15 cellular contexts compared by ENCODE assay signal in the genomic region with DNA sequence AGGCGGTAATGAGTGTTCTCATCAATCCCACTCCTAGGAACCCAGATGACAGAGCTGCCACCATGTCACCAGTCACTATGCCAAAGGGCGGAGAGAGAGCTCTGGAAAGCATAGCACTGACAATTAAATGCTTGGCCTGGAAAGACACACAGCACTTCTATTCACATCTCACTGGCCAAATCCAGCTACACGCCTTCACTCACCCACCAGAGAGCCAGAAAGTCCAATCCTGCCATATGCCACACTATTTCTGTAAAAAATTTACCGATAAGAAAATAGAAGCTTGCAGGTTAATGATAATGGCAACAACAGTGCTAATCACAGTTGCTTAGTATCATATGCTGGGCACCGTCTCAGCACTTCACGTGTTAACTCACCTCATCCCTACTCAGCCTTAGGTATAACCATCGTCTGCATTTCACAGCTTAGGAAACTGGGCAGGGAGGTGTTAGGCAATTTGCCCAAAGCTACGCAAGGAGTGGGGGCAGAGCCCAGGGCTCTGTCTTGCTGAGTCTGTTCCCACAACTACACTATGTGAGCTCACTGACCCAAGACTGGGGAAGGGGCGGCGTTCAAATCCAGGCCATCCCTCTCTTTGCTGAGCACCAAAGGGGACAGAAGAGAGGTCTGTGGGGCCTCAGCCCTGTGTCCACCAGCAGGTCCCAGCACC. TPM values are rescaled to one million over a fixed set of nuclear protein-coding genes. Genes with fewer than 3 reads are reported as not detected.
DNase-seq lines count a peak whose midpoint lies in the region; ATAC-seq and TF ChIP-seq lines count a peak whose summit lies in the region.
"Had no signal": no experiment of that assay in that cellular context is flagged by ENCODE, and none has a peak within 500 bp of the region (broad histone marks: within the 10 kb centered on the region; RNA-seq: fewer than 3 reads in every experiment).

No MANE protein-coding gene starts in this region.

- H3K9me3 ChIP-seq in MM.1S (replicated peaks; ENCODE audit: insufficient read depth, low read length) = no peaks in the 10 kb centered on the region

- ATAC-seq in sciatic nerve (peak; percentile 25), HG02763 (IDR thresholded peaks at IDR 0.05; ENCODE audit: unreplicated experiment) (no peak)
- ATAC-seq: activated CD4-positive, alpha-beta T cell treated with anti-CD3 and anti-CD28 coated beads for 36 hours had no signal

- no peak overlapping the region for H3K4me2 ChIP-seq in MM.1S (ENCODE audit: low read depth, low read length)
- H3K4me2 ChIP-seq: PC-9 had no signal

- no peaks in the 10 kb centered on the region for H3K36me3 ChIP-seq in MM.1S (replicated peaks; ENCODE audit: insufficient read depth, low read length)

- H3K4me1 ChIP-seq in MM.1S (ENCODE audit: low read length) = no peaks in the 10 kb centered on the region

- H3K4me3 ChIP-seq in MM.1S (ENCODE audit: low read length) = no peak overlapping the region
- H3K4me3 ChIP-seq: PC-9 had no signal

- intact Hi-C loops in sciatic nerve (cut with DNase I) = no loop called here

- H3K9ac ChIP-seq in MM.1S (ENCODE audit: low read length) = no peak overlapping the region

- no peaks in the 10 kb centered on the region for H4K20me1 ChIP-seq in MM.1S (ENCODE audit: insufficient read depth, low read length)

- H3F3A ChIP-seq in MM.1S (ENCODE audit: insufficient read depth, low read length) = no peaks in the 10 kb centered on the region

- H3K27ac ChIP-seq in MM.1S (ENCODE audit: low read length) = no peak overlapping the region
- H3K27ac ChIP-seq: PC-9 had no signal

- DNase-seq in NCI-H1694 treated with DMSO at 0.1 percent for 48 hours (lab: John Stamatoyannopoulos, UW) (peak; percentile 53), cerebellar cortex (ENCODE audit: low spot score) (peak; percentile 55), kidney glomerular epithelial cell (lab: John Stamatoyannopoulos, UW) (peak; percentile 36), sciatic nerve (ENCODE audit: low spot score) (no peak), MM.1S (no peak), NCI-H187 (lab: John Stamatoyannopoulos, UW) (no peak)
- DNase-seq: activated CD4-positive, alpha-beta T cell treated with anti-CD3 and anti-CD28 coated beads for 36 hours; activated gamma-delta T cell treated with Interleukin-2 at 50 U/mL for 16 hours; foreskin fibroblast; mesendoderm; NCI-H2081; NCI-H748 treated with DMSO at 0.1 percent for 48 hours; PC-9; stimulated activated CD4-positive, alpha-beta T cell treated with anti-CD3 and anti-CD28 coated beads, Interleukin-4, amount 100 ng/mL, for 1 hour had no signal

- no peaks in the 10 kb centered on the region for H3K27me3 ChIP-seq in MM.1S (replicated peaks; ENCODE audit: insufficient read depth, low read length)

- H3K9me2 ChIP-seq in MM.1S (replicated peaks; ENCODE audit: insufficient read depth, low read length) = no peaks in the 10 kb centered on the region

- H3K79me2 ChIP-seq in MM.1S (ENCODE audit: low read length) = peaks cover 4% of the 10 kb centered on the region; the same call in 1 of the 2 replicates

- H2AFZ ChIP-seq in MM.1S (ENCODE audit: low read length) = no peak overlapping the region
- H2AFZ ChIP-seq: PC-9 had no signal

- no peak for TF ChIP-seq CTCF in MM.1S (IDR thresholded peaks at IDR 0.05; ENCODE audit: low read length)

RNA-seq across cellular contexts. Expression of gene KLHL25, which starts 16.5 kb away (rescaled TPM):
- total RNA-seq in sciatic nerve = 6.2 TPM

Comparison
In these comparisons a context has a peak if more than half of its experiments do, and no peak if none do; other contexts are left out.
1. DNase-seq: peak in NCI-H1694 treated with DMSO at 0.1 percent for 48 hours (single experiment), cerebellar cortex (single experiment) and kidney glomerular epithelial cell (single experiment); none in sciatic nerve (single experiment), MM.1S (single experiment) and NCI-H187 (0 of 2).